8 cellular contexts compared by ENCODE assay signal in genomic region chr1:178093958-178094751, GRCh38. TPM values are rescaled to one million over a fixed set of nuclear protein-coding genes. Genes with fewer than 3 reads are reported as not detected.
DNase-seq lines count a peak whose midpoint lies in the region; ATAC-seq and TF ChIP-seq lines count a peak whose summit lies in the region.

RASAL2 (plus strand) TSS chr1:178094104; CDS start chr1:178094493, 389 bp downstream.

- no CpG with 5 or more reads among the region's 81 CpGs for WGBS in H9 (ENCODE audit: extremely low coverage, insufficient read length, low lambda C conversion rate)
- 0 to 3% methylated on average over 3 to 7 of the region's 81 CpGs for WGBS in esophagus squamous epithelium, 2 donors
- WGBS in transverse colon (ENCODE audit: low coverage in 1 of 2), 2 donors = 0 to 4% methylated on average over 25 to 46 of the region's 81 CpGs

- H3K23ac ChIP-seq in H9 (ENCODE audit: insufficient read length, low read depth, low read length) = no peak within 1 kb of the TSS

- H2BK120ac ChIP-seq in H9 (ENCODE audit: low read depth, low read length, poor library complexity, severe bottlenecking) = no peak within 1 kb of the TSS

- TF ChIP-seq POLR2A in esophagus squamous epithelium (IDR thresholded peaks at IDR 0.05) (peak in 2 of 4 donors; percentile 12 to 32), transverse colon (IDR thresholded peaks at IDR 0.05) (peak; percentile 44)

- peaks cover 32% of the 10 kb centered on the region for H3K27me3 Mint-ChIP-seq in activated naive CD4-positive, alpha-beta T cell treated with anti-CD3 and anti-CD28 coated beads, Interleukin-2, amount 10 ng/mL, durations not matched to agents 7 days and 5 days
- H3K27me3 Mint-ChIP-seq in H9 (ENCODE audit: low read depth) = no peaks in the 10 kb centered on the region

- H3K9me3 ChIP-seq in H9 (ENCODE audit: control insufficient read depth, low read depth, low read length) (no peaks in the 10 kb centered on the region), WERI-Rb-1 (ENCODE audit: severe bottlenecking) (no peaks in the 10 kb centered on the region), esophagus squamous epithelium (no peaks in the 10 kb centered on the region), mucosa of descending colon (no peaks in the 10 kb centered on the region), transverse colon (no peaks in the 10 kb centered on the region)

- in situ Hi-C loops in transverse colon (cut with MboI; ENCODE audit: low pct_ligation_motif_present in 1 of 4, low pct_unique_long_range_greater_than_20kb in 1 of 4, low sequenced_read_pairs in 3 of 4) = no loop called here

- peaks cover 14% of the 10 kb centered on the region for H3K23me2 ChIP-seq in H9 (ENCODE audit: insufficient read length, low read depth, low read length, poor library complexity, severe bottlenecking)

- H2BK15ac ChIP-seq in H9 (ENCODE audit: low read depth, low read length) = no peak within 1 kb of the TSS

- H3K4me3 ChIP-seq in WERI-Rb-1 (ENCODE audit: low read depth, low read length) (peak within 1 kb of the TSS; percentile 77), esophagus squamous epithelium (peak within 1 kb of the TSS; percentile 88 to 97 (median 93)), mucosa of descending colon (peak within 1 kb of the TSS; percentile 92), transverse colon (peak within 1 kb of the TSS; percentile 80 to 95 (median 88))

- H3K27ac ChIP-seq in H9 (ENCODE audit: insufficient read length, low read depth, low read length) (peak within 1 kb of the TSS; percentile 39), WERI-Rb-1 (peak within 1 kb of the TSS; percentile 88), esophagus squamous epithelium (peak within 1 kb of the TSS; percentile 91 to 94 (median 94)), transverse colon (peak within 1 kb of the TSS; percentile 91 to 96 (median 94))

- H2AFZ ChIP-seq in H9 (ENCODE audit: low read length) = no peak within 1 kb of the TSS

- TF ChIP-seq EP300 in transverse colon (IDR thresholded peaks at IDR 0.05; ENCODE audit: low read depth) = no peak

- CTCF ChIA-PET in activated naive CD4-positive, alpha-beta T cell treated with anti-CD3 and anti-CD28 coated beads, Interleukin-2, amount 10 ng/mL, durations not matched to agents 7 days and 5 days (lab: Charles Lee) = no interaction called here

- no peak within 1 kb of the TSS for H3T11ph ChIP-seq in H9 (ENCODE audit: low read length)

- peaks cover 7% of the 10 kb centered on the region for H3K4me1 Mint-ChIP-seq in activated naive CD4-positive, alpha-beta T cell treated with anti-CD3 and anti-CD28 coated beads, Interleukin-2, amount 10 ng/mL, durations not matched to agents 7 days and 5 days
- H3K4me1 Mint-ChIP-seq in H9 = peaks cover 36 to 42% of the 10 kb centered on the region in 2 experiments

- H3K4me3 Mint-ChIP-seq in activated naive CD4-positive, alpha-beta T cell treated with anti-CD3 and anti-CD28 coated beads, Interleukin-2, amount 10 ng/mL, durations not matched to agents 7 days and 5 days = peak within 1 kb of the TSS; percentile 54
- peak within 1 kb of the TSS; percentile 83 to 95 for H3K4me3 Mint-ChIP-seq in H9

- no peaks in the 10 kb centered on the region for H4K20me1 ChIP-seq in H9 (ENCODE audit: control insufficient read depth, insufficient read depth, insufficient read length)

- ATAC-seq in mucosa of descending colon = peak; percentile 81

- H3K36me3 ChIP-seq in WERI-Rb-1 (peaks cover 6% of the 10 kb centered on the region; the same call in 1 of the 2 replicates), esophagus squamous epithelium (no peaks in the 10 kb centered on the region), mucosa of descending colon (ENCODE audit: low read depth) (no peaks in the 10 kb centered on the region), transverse colon (no peaks in the 10 kb centered on the region)

- DNase-seq in activated naive CD4-positive, alpha-beta T cell treated with anti-CD3 and anti-CD28 coated beads, Interleukin-2, amount 10 ng/mL, durations not matched to agents 7 days and 5 days = no peak
- no peak for DNase-seq in activated naive CD4-positive, alpha-beta T cell treated with anti-CD3 and anti-CD28 coated beads, Interleukin-2, amount 50 U/mL, for 16 hours
- DNase-seq in H9 (peak; percentile 79), M059J (ENCODE audit: low read depth) (peak; percentile 74), WERI-Rb-1 (peak; percentile 85), esophagus squamous epithelium (lab: John Stamatoyannopoulos, UW) (no peak), mucosa of descending colon (peak; percentile 66 to 83 (median 73)), transverse colon (peak; percentile 66)

- H3K9me3 Mint-ChIP-seq in activated naive CD4-positive, alpha-beta T cell treated with anti-CD3 and anti-CD28 coated beads, Interleukin-2, amount 10 ng/mL, durations not matched to agents 7 days and 5 days = peaks cover 2% of the 10 kb centered on the region
- peaks cover 0 to 4% of the 10 kb centered on the region in 2 experiments; a peak in 1 of 5 replicates for H3K9me3 Mint-ChIP-seq in H9

- peaks cover 18% of the 10 kb centered on the region; the same call in 1 of the 2 replicates for H3K79me2 ChIP-seq in H9 (ENCODE audit: insufficient read depth, low read length)

- no peak within 1 kb of the TSS for H4K91ac ChIP-seq in H9 (ENCODE audit: insufficient read length, low read depth, low read length)

- H3K18ac ChIP-seq in H9 (ENCODE audit: insufficient read length, low read depth, low read length) = no peak within 1 kb of the TSS

- H3K4me2 ChIP-seq in H9 (ENCODE audit: insufficient read depth, insufficient read length, low read length) = peak within 1 kb of the TSS; percentile 93

- peak within 1 kb of the TSS; percentile 74 for H3K14ac ChIP-seq in H9 (ENCODE audit: insufficient read depth, low read length)

- H4K5ac ChIP-seq in H9 (ENCODE audit: insufficient read length, low read depth, low read length) = no peak within 1 kb of the TSS

- H3K4me1 ChIP-seq in H9 (ENCODE audit: insufficient read depth, low read length) (peaks cover 11% of the 10 kb centered on the region; the same call in 1 of the 2 replicates), esophagus squamous epithelium (peaks cover 5 to 62% (median 7%) of the 10 kb centered on the region in 3 donors), mucosa of descending colon (ENCODE audit: low read depth) (peaks cover 15% of the 10 kb centered on the region), transverse colon (peaks cover 10 to 44% (median 26%) of the 10 kb centered on the region in 4 donors)

- H4K8ac ChIP-seq in H9 (replicated peaks; ENCODE audit: insufficient read length, low read depth, low read length) = no peak within 1 kb of the TSS

- H3K36me3 Mint-ChIP-seq in activated naive CD4-positive, alpha-beta T cell treated with anti-CD3 and anti-CD28 coated beads, Interleukin-2, amount 10 ng/mL, durations not matched to agents 7 days and 5 days = peaks cover 6% of the 10 kb centered on the region
- H3K36me3 Mint-ChIP-seq in H9 (ENCODE audit: insufficient read depth in 1 of 3, low read depth in 3 of 3) = no peaks in the 10 kb centered on the region; a peak in 1 of 7 replicates

- H3K27me3 ChIP-seq in H9 (ENCODE audit: insufficient read depth, low read length) = no peaks in the 10 kb centered on the region
- H3K27me3 ChIP-seq in WERI-Rb-1 (ENCODE audit: insufficient read depth, low read depth, severe bottlenecking) = no peaks in the 10 kb centered on the region
- no peaks in the 10 kb centered on the region for H3K27me3 ChIP-seq in esophagus squamous epithelium
- no peaks in the 10 kb centered on the region for H3K27me3 ChIP-seq in transverse colon

- H3K9ac ChIP-seq in H9 (ENCODE audit: extremely low read depth, insufficient read length, low read length) = peak within 1 kb of the TSS; percentile 85

- no peak within 1 kb of the TSS for H2BK5ac ChIP-seq in H9 (ENCODE audit: insufficient read length, low read length)

- H2BK12ac ChIP-seq in H9 (ENCODE audit: insufficient read length, low read depth, low read length) = no peak within 1 kb of the TSS

- H3K27ac Mint-ChIP-seq in activated naive CD4-positive, alpha-beta T cell treated with anti-CD3 and anti-CD28 coated beads, Interleukin-2, amount 10 ng/mL, durations not matched to agents 7 days and 5 days = no peak within 1 kb of the TSS
- peak within 1 kb of the TSS; percentile 87 to 97 (median 88) for H3K27ac Mint-ChIP-seq in H9

- H3K4ac ChIP-seq in H9 (ENCODE audit: low read depth, low read length) = no peak within 1 kb of the TSS

- H3K79me1 ChIP-seq in H9 (ENCODE audit: insufficient read depth, low read depth, low read length, poor library complexity, severe bottlenecking) = peaks cover 3% of the 10 kb centered on the region

- no peak within 1 kb of the TSS for H2BK20ac ChIP-seq in H9 (ENCODE audit: low read depth, low read length, poor library complexity, severe bottlenecking)

- intact Hi-C loops in esophagus squamous epithelium (cut with DNase I) = no loop called here
- intact Hi-C loops in mucosa of descending colon (cut with DNase I, micrococcal nuclease) = loop anchor here in 1 of 2 donors (10.0 kb wide), 1 partner anchor 181 kb away; no protein-coding TSS in a partner anchor
- intact Hi-C loops in transverse colon (cut with DNase I; ENCODE audit: low total_unique reads) = loop anchor here (5.0 kb wide), 1 partner anchor 62 kb away; no protein-coding TSS in a partner anchor

- TF ChIP-seq CTCF in H9 (conservative IDR thresholded peaks at IDR 0.05) = peak; percentile 21; the same call in 2 of the 3 replicates
- peak; percentile 29; the same call in 1 of the 2 replicates for TF ChIP-seq CTCF in WERI-Rb-1 (IDR thresholded peaks at IDR 0.05; ENCODE audit: low read depth, low read length)
- TF ChIP-seq CTCF in esophagus squamous epithelium (IDR thresholded peaks at IDR 0.05) = no peak
- TF ChIP-seq CTCF in mucosa of descending colon (IDR thresholded peaks at IDR 0.05) = no peak
- peak in 2 of 5 experiments; percentile 4 to 39 for TF ChIP-seq CTCF in transverse colon (IDR thresholded peaks at IDR 0.05)

- H3K56ac ChIP-seq in H9 (ENCODE audit: insufficient read length, low read depth, low read length) = no peak within 1 kb of the TSS

- H2AK5ac ChIP-seq in H9 (ENCODE audit: insufficient read length, low read length) = no peak within 1 kb of the TSS

RNA-seq across cellular contexts. Expression of gene RASAL2, which starts in this region (rescaled TPM):
- total RNA-seq in H9 (2021) = 22.2 and 22.3 TPM in 2 replicates
- 9.7 and 14.8 TPM in 2 replicates for total RNA-seq in M059J (2014; rRNA removed; shearing (Covaris generic))
- 10 to 100 TPM; 20.4 to 29.8 (median 25.5) TPM for total RNA-seq in esophagus squamous epithelium
- 10 to 100 TPM; 13.0 to 17.5 (median 14.2) TPM for total RNA-seq in mucosa of descending colon
- total RNA-seq in transverse colon = 10 to 100 TPM; 13.1 to 26.1 (median 19.8) TPM

Comparison
In these comparisons a context has a peak if more than half of its experiments do, and no peak if none do; other contexts are left out.
1. DNase-seq: peak in H9 (single experiment), M059J (single experiment), WERI-Rb-1 (single experiment), mucosa of descending colon (3 of 3) and transverse colon (single experiment); none in activated naive CD4-positive, alpha-beta T cell treated with anti-CD3 and anti-CD28 coated beads, Interleukin-2, amount 10 ng/mL, durations not matched to agents 7 days and 5 days (single experiment), activated naive CD4-positive, alpha-beta T cell treated with anti-CD3 and anti-CD28 coated beads, Interleukin-2, amount 50 U/mL, for 16 hours (single experiment) and esophagus squamous epithelium (single experiment).
2. H3K27ac ChIP-seq: peak in every context shown above with its lines; median percentile 94 in transverse colon; 94 in esophagus squamous epithelium; 88 in WERI-Rb-1; 39 in H9.
3. CTCF ChIP-seq: peak in H9 (single experiment) and WERI-Rb-1 (single experiment); none in esophagus squamous epithelium (0 of 6) and mucosa of descending colon (single experiment).
4. Peak in every context shown above with its lines, with median percentiles within 50 percentile points of each other: H3K4me3 ChIP-seq.